In the genomic region with DNA sequence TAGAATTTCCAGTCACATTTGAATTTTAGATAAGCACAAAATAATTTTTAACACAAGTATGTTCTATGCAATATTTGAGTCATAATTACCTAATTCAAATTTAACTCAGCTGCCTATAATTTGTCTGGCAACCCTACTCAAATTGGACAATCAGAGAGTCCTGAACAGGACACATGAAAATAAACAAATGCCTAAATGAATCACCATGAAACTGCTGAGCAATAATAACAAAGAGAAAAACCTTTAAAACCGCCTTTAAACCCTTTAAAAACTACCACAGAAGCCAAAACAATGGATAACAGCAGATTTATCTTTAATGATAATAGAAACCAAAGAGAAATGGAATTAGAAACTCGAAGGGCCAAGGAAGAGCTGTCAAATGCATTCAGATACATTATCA, we compare ENCODE assay signal across 31 cellular contexts. TPM values are rescaled to one million over a fixed set of nuclear protein-coding genes. Genes with fewer than 3 reads are reported as not detected.
DNase-seq lines count a peak whose midpoint lies in the region; ATAC-seq and TF ChIP-seq lines count a peak whose summit lies in the region.
"Had no signal": no experiment of that assay in that cellular context is flagged by ENCODE, and none has a peak within 500 bp of the region (broad histone marks: within the 10 kb centered on the region; RNA-seq: fewer than 3 reads in every experiment).

No MANE protein-coding gene starts in this region.

- peaks cover 58 to 77% of the 10 kb centered on the region in 2 donors for H3K4me1 Mint-ChIP-seq in natural killer cell treated with Interleukin-12 subunit alpha and Interleukin-12 subunit beta and Interleukin-15 and Interleukin-18, amount 100 ng/mL, for 72 hours (ENCODE audit: low read depth in 2 of 2)
- peaks cover 63 to 70% of the 10 kb centered on the region in 2 donors for H3K4me1 Mint-ChIP-seq in natural killer cell
- H3K4me1 Mint-ChIP-seq in activated T-helper 1 cell treated with anti-CD3 and anti-CD28 coated beads, Interleukin-12 subunit alpha, Interleukin-12 subunit beta, Interleukin-2, Interleukin-4 antibody, amounts not matched to agents 30 ng/mL and 10 ng/mL and 1 ng/mL, durations not matched to agents 14 hours and 24 hours and 36 hours (ENCODE audit: low read depth), result peaks cover 79% of the 10 kb centered on the region

- H3K4me3 ChIP-seq in right cardiac atrium (ENCODE audit: low read length) (no peak overlapping the region), aorta (ENCODE audit: low read length in 2 of 2) (no peak overlapping the region)
- H3K4me3 ChIP-seq: BLaER1 treated with 17β-estradiol and CSF1 and Interleukin-3, amounts not matched to agents 10 nM and 100 nM; GM12878; ovary; Peyer's patch had no signal

- peak overlapping the region; percentile 80 to 95 for H3K27ac Mint-ChIP-seq in natural killer cell treated with Interleukin-12 subunit alpha and Interleukin-12 subunit beta and Interleukin-15 and Interleukin-18, amount 100 ng/mL, for 72 hours
- H3K27ac Mint-ChIP-seq in natural killer cell, result peak overlapping the region in 1 of 2 donors; percentile 79
- H3K27ac Mint-ChIP-seq in activated T-helper 1 cell treated with anti-CD3 and anti-CD28 coated beads, Interleukin-12 subunit alpha, Interleukin-12 subunit beta, Interleukin-2, Interleukin-4 antibody, amounts not matched to agents 30 ng/mL and 10 ng/mL and 1 ng/mL, durations not matched to agents 14 hours and 24 hours and 36 hours, result peak overlapping the region; percentile 13
- H3K27ac Mint-ChIP-seq: nephron progenitor cell; T-helper 2 cell treated with Interferon-gamma antibody and Interleukin-4, amounts not matched to agents 5 μg/mL and 100 μg/mL, for 36 hours had no signal

- 74% methylated on average over 2 of the region's 2 CpGs for WGBS in right cardiac atrium
- 65 to 67% methylated on average over 2 of the region's 2 CpGs for WGBS in aorta, 2 donors

- H3K9me3 ChIP-seq in right cardiac atrium (ENCODE audit: control insufficient read depth, low read length), result no peaks in the 10 kb centered on the region
- H3K9me3 ChIP-seq in aorta (ENCODE audit: control insufficient read depth, low read length), result peaks cover 2% of the 10 kb centered on the region
- H3K9me3 ChIP-seq: ovary, Peyer's patch had no signal

- H3K36me3 Mint-ChIP-seq in natural killer cell treated with Interleukin-12 subunit alpha and Interleukin-12 subunit beta and Interleukin-15 and Interleukin-18, amount 100 ng/mL, for 72 hours, result peaks cover 20% of the 10 kb centered on the region
- peaks cover 8% of the 10 kb centered on the region for H3K36me3 Mint-ChIP-seq in natural killer cell
- peaks cover 24% of the 10 kb centered on the region for H3K36me3 Mint-ChIP-seq in activated T-helper 1 cell treated with anti-CD3 and anti-CD28 coated beads, Interleukin-12 subunit alpha, Interleukin-12 subunit beta, Interleukin-2, Interleukin-4 antibody, amounts not matched to agents 30 ng/mL and 10 ng/mL and 1 ng/mL, durations not matched to agents 14 hours and 24 hours and 36 hours (ENCODE audit: low read depth)

- H3K4me1 ChIP-seq in right cardiac atrium (ENCODE audit: control insufficient read depth, insufficient read depth, low read length) (no peaks in the 10 kb centered on the region), aorta (ENCODE audit: control insufficient read depth in 1 of 2, insufficient read depth in 2 of 2, low read length in 2 of 2) (no peaks in the 10 kb centered on the region)
- H3K4me1 ChIP-seq: Peyer's patch had no signal

- ATAC-seq in natural killer cell treated with Interleukin-12 subunit alpha and Interleukin-12 subunit beta and Interleukin-15 and Interleukin-18, amount 100 ng/mL, for 72 hours, result no peak
- no peak for ATAC-seq in natural killer cell
- ATAC-seq in HG02571 (IDR thresholded peaks at IDR 0.05; ENCODE audit: unreplicated experiment), result no peak
- ATAC-seq in right cardiac atrium, result no peak
- ATAC-seq in aorta (ENCODE audit: low FRiP score), result no peak
- ATAC-seq: activated CD8-positive, alpha-beta memory T cell treated with anti-CD3 and anti-CD28 coated beads, Interleukin-2, amount 10 ng/mL, durations not matched to agents 7 days and 5 days; effector memory CD8-positive, alpha-beta T cell; GM12878 had no signal

- intact Hi-C loops in natural killer cell (cut with micrococcal nuclease) (no loop called here), right cardiac atrium (cut with DNase I) (no loop called here), aorta (cut with DNase I) (no loop called here)
- intact Hi-C loops in activated T-helper 1 cell treated with anti-CD3 and anti-CD28 coated beads, Interleukin-12 subunit alpha, Interleukin-12 subunit beta, Interleukin-2, Interleukin-4 antibody, amounts not matched to agents 30 ng/mL and 10 ng/mL and 1 ng/mL, durations not matched to agents 14 hours and 24 hours and 36 hours (cut with micrococcal nuclease), result no loop called here

- DNase-seq in natural killer cell treated with Interleukin-12 subunit alpha and Interleukin-12 subunit beta and Interleukin-15 and Interleukin-18, amount 100 ng/mL, for 72 hours (ENCODE audit: low spot score), result no peak
- DNase-seq in natural killer cell (no peak), fibroblast of gingiva (ENCODE audit: low read depth) (peak; percentile 81), right cardiac atrium (no peak), aorta (no peak), cerebellar cortex (ENCODE audit: low spot score) (no peak)
- DNase-seq in activated T-helper 1 cell treated with anti-CD3 and anti-CD28 coated beads, Interleukin-12 subunit alpha, Interleukin-12 subunit beta, Interleukin-2, Interleukin-4 antibody, amounts not matched to agents 30 ng/mL and 10 ng/mL and 1 ng/mL, durations not matched to agents 14 hours and 24 hours and 36 hours (ENCODE audit: low spot score), result no peak
- DNase-seq: ACHN; activated CD4-positive, alpha-beta T cell treated with anti-CD3 and anti-CD28 coated beads, Interleukin-2, amount 10 ng/mL, durations not matched to agents 24 days and 14 days; activated CD8-positive, alpha-beta memory T cell treated with anti-CD3 and anti-CD28 coated beads, Interleukin-2, amount 10 ng/mL, durations not matched to agents 7 days and 5 days; brain microvascular endothelial cell; Calu3; DND-41; effector memory CD8-positive, alpha-beta T cell; erythroblast; midbrain; NCI-H1417 treated with DMSO at 0.1 percent for 48 hours; NCI-H2081 treated with DMSO at 0.1 percent for 48 hours; NCI-H226; NCI-H69; nephron progenitor cell; ovary; Peyer's patch; retina; SHP77 treated with DMSO at 0.1 percent for 48 hours; trophoblast cell had no signal

- H3K27me3 Mint-ChIP-seq in natural killer cell treated with Interleukin-12 subunit alpha and Interleukin-12 subunit beta and Interleukin-15 and Interleukin-18, amount 100 ng/mL, for 72 hours, result no peaks in the 10 kb centered on the region
- no peaks in the 10 kb centered on the region for H3K27me3 Mint-ChIP-seq in natural killer cell (ENCODE audit: low read depth in 2 of 2)
- no peaks in the 10 kb centered on the region for H3K27me3 Mint-ChIP-seq in activated T-helper 1 cell treated with anti-CD3 and anti-CD28 coated beads, Interleukin-12 subunit alpha, Interleukin-12 subunit beta, Interleukin-2, Interleukin-4 antibody, amounts not matched to agents 30 ng/mL and 10 ng/mL and 1 ng/mL, durations not matched to agents 14 hours and 24 hours and 36 hours (ENCODE audit: insufficient read depth)
- H3K27me3 Mint-ChIP-seq: activated CD4-positive, alpha-beta T cell treated with anti-CD3 and anti-CD28 coated beads, Interleukin-2, amount 10 ng/mL, durations not matched to agents 24 days and 14 days; activated CD8-positive, alpha-beta memory T cell treated with anti-CD3 and anti-CD28 coated beads, Interleukin-2, amount 10 ng/mL, durations not matched to agents 7 days and 5 days; effector memory CD8-positive, alpha-beta T cell had no signal

- no peak overlapping the region for H3K27ac ChIP-seq in right cardiac atrium (ENCODE audit: low read length)
- H3K27ac ChIP-seq in aorta (ENCODE audit: low read depth in 1 of 2, low read length in 2 of 2), result no peak overlapping the region
- H3K27ac ChIP-seq: BLaER1 treated with 17β-estradiol and CSF1 and Interleukin-3, amounts not matched to agents 10 nM and 100 nM; brain microvascular endothelial cell; KMS-11; ovary; Peyer's patch had no signal

- no peak for TF ChIP-seq CTCF in natural killer cell (IDR thresholded peaks at IDR 0.05)

- no peaks in the 10 kb centered on the region for H3K36me3 ChIP-seq in aorta (ENCODE audit: control insufficient read depth in 1 of 2, insufficient read depth in 2 of 2, low read length in 1 of 2)
- H3K36me3 ChIP-seq: BLaER1 treated with 17β-estradiol and CSF1 and Interleukin-3, amounts not matched to agents 10 nM and 100 nM; brain microvascular endothelial cell; ovary; Peyer's patch had no signal

- peak overlapping the region; percentile 35 for H3K4me3 Mint-ChIP-seq in natural killer cell treated with Interleukin-12 subunit alpha and Interleukin-12 subunit beta and Interleukin-15 and Interleukin-18, amount 100 ng/mL, for 72 hours
- H3K4me3 Mint-ChIP-seq in natural killer cell, result no peak overlapping the region
- H3K4me3 Mint-ChIP-seq in activated T-helper 1 cell treated with anti-CD3 and anti-CD28 coated beads, Interleukin-12 subunit alpha, Interleukin-12 subunit beta, Interleukin-2, Interleukin-4 antibody, amounts not matched to agents 30 ng/mL and 10 ng/mL and 1 ng/mL, durations not matched to agents 14 hours and 24 hours and 36 hours, result no peak overlapping the region
- H3K4me3 Mint-ChIP-seq: activated CD4-positive, alpha-beta T cell treated with anti-CD3 and anti-CD28 coated beads, Interleukin-2, amount 10 ng/mL, durations not matched to agents 24 days and 14 days; activated CD8-positive, alpha-beta memory T cell treated with anti-CD3 and anti-CD28 coated beads, Interleukin-2, amount 10 ng/mL, durations not matched to agents 7 days and 5 days; nephron progenitor cell; T-helper 2 cell treated with Interferon-gamma antibody and Interleukin-4, amounts not matched to agents 5 μg/mL and 100 μg/mL, for 36 hours had no signal

- H3K9me3 Mint-ChIP-seq in natural killer cell treated with Interleukin-12 subunit alpha and Interleukin-12 subunit beta and Interleukin-15 and Interleukin-18, amount 100 ng/mL, for 72 hours, result no peaks in the 10 kb centered on the region
- no peaks in the 10 kb centered on the region for H3K9me3 Mint-ChIP-seq in natural killer cell
- peaks cover 16% of the 10 kb centered on the region for H3K9me3 Mint-ChIP-seq in activated T-helper 1 cell treated with anti-CD3 and anti-CD28 coated beads, Interleukin-12 subunit alpha, Interleukin-12 subunit beta, Interleukin-2, Interleukin-4 antibody, amounts not matched to agents 30 ng/mL and 10 ng/mL and 1 ng/mL, durations not matched to agents 14 hours and 24 hours and 36 hours
- H3K9me3 Mint-ChIP-seq: effector memory CD8-positive, alpha-beta T cell had no signal

- H3K27me3 ChIP-seq in right cardiac atrium (ENCODE audit: control insufficient read depth, insufficient read depth) (no peaks in the 10 kb centered on the region), aorta (ENCODE audit: control insufficient read depth in 1 of 2, insufficient read depth in 2 of 2, low read length in 1 of 2) (no peaks in the 10 kb centered on the region)
- H3K27me3 ChIP-seq: BLaER1 treated with 17β-estradiol and CSF1 and Interleukin-3, amounts not matched to agents 10 nM and 100 nM; brain microvascular endothelial cell; ovary; Peyer's patch had no signal

RNA-seq across cellular contexts. Expression of a gene that starts 39.5 kb away (rescaled TPM):
- 100 to 1,000 TPM in 1 of 2 donors, 10 to 100 TPM in 1; 99.5 to 136 TPM for total RNA-seq in natural killer cell treated with Interleukin-12 subunit alpha and Interleukin-12 subunit beta and Interleukin-15 and Interleukin-18, amount 100 ng/mL, for 72 hours
- total RNA-seq in natural killer cell (100 to 1,000 TPM; 492 to 756 (median 664) TPM), right cardiac atrium (1 to 10 TPM; 2.3 to 5.8 (median 4.4) TPM), aorta (10 to 100 TPM; 10.8 to 12.5 TPM)
- 66.3 and 68.5 TPM in 2 replicates for total RNA-seq in activated T-helper 1 cell treated with anti-CD3 and anti-CD28 coated beads, Interleukin-12 subunit alpha, Interleukin-12 subunit beta, Interleukin-2, Interleukin-4 antibody, amounts not matched to agents 30 ng/mL and 10 ng/mL and 1 ng/mL, durations not matched to agents 14 hours and 24 hours and 36 hours
- polyA plus RNA-seq in right cardiac atrium (1.2 TPM), aorta (1 to 10 TPM; 6.8 to 7.2 TPM)
